Comparison of ENCODE assay signal across 1 cellular context in genomic region chr7:150476819-150477631, GRCh38.
TF ChIP-seq lines count a peak whose summit lies in the region.

No MANE protein-coding gene starts in this region.

TF ChIP-seq in K562, 482 proteins besides CTCF, POLR2A, EP300 and RAD21 (continued from another document and continues in another):
- no peak for TF ChIP-seq SRSF9 (IDR thresholded peaks at IDR 0.05; ENCODE audit: borderline replicate concordance, low read depth, low read length)
- TF ChIP-seq, protein P1, sequence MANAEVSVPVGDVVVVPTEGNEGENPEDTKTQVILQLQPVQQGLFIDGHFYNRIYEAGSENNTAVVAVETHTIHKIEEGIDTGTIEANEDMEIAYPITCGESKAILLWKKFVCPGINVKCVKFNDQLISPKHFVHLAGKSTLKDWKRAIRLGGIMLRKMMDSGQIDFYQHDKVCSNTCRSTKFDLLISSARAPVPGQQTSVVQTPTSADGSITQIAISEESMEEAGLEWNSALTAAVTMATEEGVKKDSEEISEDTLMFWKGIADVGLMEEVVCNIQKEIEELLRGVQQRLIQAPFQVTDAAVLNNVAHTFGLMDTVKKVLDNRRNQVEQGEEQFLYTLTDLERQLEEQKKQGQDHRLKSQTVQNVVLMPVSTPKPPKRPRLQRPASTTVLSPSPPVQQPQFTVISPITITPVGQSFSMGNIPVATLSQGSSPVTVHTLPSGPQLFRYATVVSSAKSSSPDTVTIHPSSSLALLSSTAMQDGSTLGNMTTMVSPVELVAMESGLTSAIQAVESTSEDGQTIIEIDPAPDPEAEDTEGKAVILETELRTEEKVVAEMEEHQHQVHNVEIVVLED (CRISPR knock-in tag; IDR thresholded peaks at IDR 0.05) = no peak
- TF ChIP-seq PBX2 (CRISPR knock-in tag; IDR thresholded peaks at IDR 0.05; ENCODE audit: low read depth) = no peak
- no peak for TF ChIP-seq PBX2 (tag; conservative IDR thresholded peaks at IDR 0.05; ENCODE audit: low read depth)
- TF ChIP-seq SRSF3 (IDR thresholded peaks at IDR 0.05; ENCODE audit: insufficient read depth, low read length) = no peak
- TF ChIP-seq ZNF592 (IDR thresholded peaks at IDR 0.05) = no peak
- peak; percentile 57; the same call in 1 of the 2 replicates for TF ChIP-seq SMAD4 (CRISPR knock-in tag; conservative IDR thresholded peaks at IDR 0.05)
- no peak for TF ChIP-seq STAT5B (CRISPR knock-in tag; IDR thresholded peaks at IDR 0.05)
- peak in 1 of 2 experiments; percentile 51; a peak in 1 of 3 replicates for TF ChIP-seq CBX3 (IDR thresholded peaks at IDR 0.05; ENCODE audit: borderline replicate concordance in 1 of 2, low read length in 2 of 2)
- no peak for TF ChIP-seq ZC3H8 (IDR thresholded peaks at IDR 0.05)
- TF ChIP-seq HMGN3 (IDR thresholded peaks at IDR 0.05; ENCODE audit: borderline replicate concordance, extremely low read depth, insufficient read length, low read depth, low read length) = no peak
- no peak for TF ChIP-seq SP2 (IDR thresholded peaks at IDR 0.05; ENCODE audit: extremely low read depth, low read depth, low read length, poor library complexity, severe bottlenecking)
- TF ChIP-seq, protein P2, sequence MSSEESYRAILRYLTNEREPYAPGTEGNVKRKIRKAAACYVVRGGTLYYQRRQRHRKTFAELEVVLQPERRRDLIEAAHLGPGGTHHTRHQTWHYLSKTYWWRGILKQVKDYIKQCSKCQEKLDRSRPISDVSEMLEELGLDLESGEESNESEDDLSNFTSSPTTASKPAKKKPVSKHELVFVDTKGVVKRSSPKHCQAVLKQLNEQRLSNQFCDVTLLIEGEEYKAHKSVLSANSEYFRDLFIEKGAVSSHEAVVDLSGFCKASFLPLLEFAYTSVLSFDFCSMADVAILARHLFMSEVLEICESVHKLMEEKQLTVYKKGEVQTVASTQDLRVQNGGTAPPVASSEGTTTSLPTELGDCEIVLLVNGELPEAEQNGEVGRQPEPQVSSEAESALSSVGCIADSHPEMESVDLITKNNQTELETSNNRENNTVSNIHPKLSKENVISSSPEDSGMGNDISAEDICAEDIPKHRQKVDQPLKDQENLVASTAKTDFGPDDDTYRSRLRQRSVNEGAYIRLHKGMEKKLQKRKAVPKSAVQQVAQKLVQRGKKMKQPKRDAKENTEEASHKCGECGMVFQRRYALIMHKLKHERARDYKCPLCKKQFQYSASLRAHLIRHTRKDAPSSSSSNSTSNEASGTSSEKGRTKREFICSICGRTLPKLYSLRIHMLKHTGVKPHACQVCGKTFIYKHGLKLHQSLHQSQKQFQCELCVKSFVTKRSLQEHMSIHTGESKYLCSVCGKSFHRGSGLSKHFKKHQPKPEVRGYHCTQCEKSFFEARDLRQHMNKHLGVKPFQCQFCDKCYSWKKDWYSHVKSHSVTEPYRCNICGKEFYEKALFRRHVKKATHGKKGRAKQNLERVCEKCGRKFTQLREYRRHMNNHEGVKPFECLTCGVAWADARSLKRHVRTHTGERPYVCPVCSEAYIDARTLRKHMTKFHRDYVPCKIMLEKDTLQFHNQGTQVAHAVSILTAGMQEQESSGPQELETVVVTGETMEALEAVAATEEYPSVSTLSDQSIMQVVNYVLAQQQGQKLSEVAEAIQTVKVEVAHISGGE (CRISPR knock-in tag; IDR thresholded peaks at IDR 0.05) = 0 out of 6 replicates have a peak, but pooled peaks of 1 of the 3 experiments have one; percentile 28
- no peak for TF ChIP-seq CHD2 (IDR thresholded peaks at IDR 0.05; ENCODE audit: low read depth, low read length)
- TF ChIP-seq, protein P3, sequence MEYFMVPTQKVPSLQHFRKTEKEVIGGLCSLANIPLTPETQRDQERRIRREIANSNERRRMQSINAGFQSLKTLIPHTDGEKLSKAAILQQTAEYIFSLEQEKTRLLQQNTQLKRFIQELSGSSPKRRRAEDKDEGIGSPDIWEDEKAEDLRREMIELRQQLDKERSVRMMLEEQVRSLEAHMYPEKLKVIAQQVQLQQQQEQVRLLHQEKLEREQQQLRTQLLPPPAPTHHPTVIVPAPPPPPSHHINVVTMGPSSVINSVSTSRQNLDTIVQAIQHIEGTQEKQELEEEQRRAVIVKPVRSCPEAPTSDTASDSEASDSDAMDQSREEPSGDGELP (CRISPR knock-in tag; IDR thresholded peaks at IDR 0.05; ENCODE audit: borderline replicate concordance) = peak; percentile 85
- 0 out of 2 replicates have a peak, but pooled peaks have one; percentile 29 for TF ChIP-seq ZNF589 (CRISPR knock-in tag; IDR thresholded peaks at IDR 0.05; ENCODE audit: low read depth)
- 0 out of 2 replicates have a peak, but pooled peaks have one; percentile 42 for TF ChIP-seq TAF7 (tag; IDR thresholded peaks at IDR 0.05)
- TF ChIP-seq USF2 (CRISPR knock-in tag; IDR thresholded peaks at IDR 0.05) = no peak
- TF ChIP-seq NR2C2 (CRISPR knock-in tag; IDR thresholded peaks at IDR 0.05) = no peak
- TF ChIP-seq NR2C2 (tag; IDR thresholded peaks at IDR 0.05) = peak; percentile 64
- no peak for TF ChIP-seq CHD1 (IDR thresholded peaks at IDR 0.05; ENCODE audit: low read length)
- TF ChIP-seq MYBL2 (IDR thresholded peaks at IDR 0.05; ENCODE audit: low read depth) = no peak
- no peak for TF ChIP-seq MYBL2 (CRISPR knock-in tag; IDR thresholded peaks at IDR 0.05; ENCODE audit: borderline replicate concordance)
- TF ChIP-seq ZNF407 (IDR thresholded peaks at IDR 0.05; ENCODE audit: low read depth) = peak; percentile 69; the same call in 1 of the 2 replicates
- no peak for TF ChIP-seq ZNF830 (CRISPR knock-in tag; IDR thresholded peaks at IDR 0.05)
- TF ChIP-seq NFE2 (IDR thresholded peaks at IDR 0.05; ENCODE audit: low read depth) = no peak
- TF ChIP-seq ZNF695 (CRISPR knock-in tag; IDR thresholded peaks at IDR 0.05) = no peak
- no peak for TF ChIP-seq ZNF445 (CRISPR knock-in tag; IDR thresholded peaks at IDR 0.05; ENCODE audit: low read depth)
- peak; percentile 34; the same call in 1 of the 2 replicates for TF ChIP-seq PHF8 (IDR thresholded peaks at IDR 0.05; ENCODE audit: borderline replicate concordance, low read length)
- no peak for TF ChIP-seq SAP30 (IDR thresholded peaks at IDR 0.05; ENCODE audit: borderline replicate concordance, insufficient read depth, low read depth, low read length, poor library complexity, severe bottlenecking)
- TF ChIP-seq CXXC5 (CRISPR knock-in tag; IDR thresholded peaks at IDR 0.05) = peak; percentile 42; the same call in 1 of the 2 replicates
- no peak for TF ChIP-seq ZNF551 (CRISPR knock-in tag; IDR thresholded peaks at IDR 0.05)
- no peak for TF ChIP-seq ZNF311 (CRISPR knock-in tag; IDR thresholded peaks at IDR 0.05)
- no peak for TF ChIP-seq ZSCAN29 (IDR thresholded peaks at IDR 0.05)
- TF ChIP-seq FOXK1 (CRISPR knock-in tag; IDR thresholded peaks at IDR 0.05; ENCODE audit: borderline replicate concordance) = no peak
- TF ChIP-seq, protein P4, sequence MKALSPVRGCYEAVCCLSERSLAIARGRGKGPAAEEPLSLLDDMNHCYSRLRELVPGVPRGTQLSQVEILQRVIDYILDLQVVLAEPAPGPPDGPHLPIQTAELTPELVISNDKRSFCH (CRISPR knock-in tag; IDR thresholded peaks at IDR 0.05) = no peak
- TF ChIP-seq, protein P4 (tag; IDR thresholded peaks at IDR 0.05) = no peak
- 0 out of 2 replicates have a peak, but pooled peaks have one; percentile 41 for TF ChIP-seq DDX20 (tag; IDR thresholded peaks at IDR 0.05; ENCODE audit: low read depth)
- TF ChIP-seq ZNF707 (CRISPR knock-in tag; conservative IDR thresholded peaks at IDR 0.05) = no peak
